8 cellular contexts compared by ENCODE assay signal in genomic region chr17:59754547-59754946, GRCh38. TPM values are rescaled to one million over a fixed set of nuclear protein-coding genes. Genes with fewer than 3 reads are reported as not detected.
DNase-seq lines count a peak whose midpoint lies in the region; ATAC-seq and TF ChIP-seq lines count a peak whose summit lies in the region.

No MANE protein-coding gene starts in this region.

- H3K9me3 ChIP-seq in PC-3 (ENCODE audit: low read length) (no peaks in the 10 kb centered on the region), breast epithelium (no peaks in the 10 kb centered on the region), aorta (ENCODE audit: control insufficient read depth, low read length) (no peaks in the 10 kb centered on the region), BE2C (0 out of 2 replicates have a peak, but pooled peaks cover 3% of the 10 kb centered on the region)

- H3F3A ChIP-seq in PC-3 (ENCODE audit: low read length, unreplicated experiment), result peaks cover 16% of the 10 kb centered on the region

- no peaks in the 10 kb centered on the region for H4K20me1 ChIP-seq in PC-3 (ENCODE audit: low read length)

- TF ChIP-seq CTCF in PC-3 (conservative IDR thresholded peaks at IDR 0.05; ENCODE audit: low read depth, low read length), result no peak
- TF ChIP-seq CTCF in breast epithelium (IDR thresholded peaks at IDR 0.05), result no peak
- TF ChIP-seq CTCF in BE2C (IDR thresholded peaks at IDR 0.05; ENCODE audit: low read depth, low read length), result no peak

- intact Hi-C loops in PC-3 (cut with micrococcal nuclease) (loop anchor here (1.0 kb wide), 2 partner anchors 32 to 75 kb away; no protein-coding TSS in a partner anchor), breast epithelium (cut with DNase I; ENCODE audit: low total_unique reads) (no loop called here), aorta (cut with DNase I) (no loop called here)

- no peaks in the 10 kb centered on the region for H3K9me2 ChIP-seq in PC-3 (replicated peaks; ENCODE audit: low read length)

- peak overlapping the region; percentile 79 for H3K4me2 ChIP-seq in PC-3 (ENCODE audit: low read length)

- DNase-seq in DMS53 treated with DMSO at 0.1 percent for 48 hours (lab: John Stamatoyannopoulos, UW; ENCODE audit: unreplicated experiment), result peak; percentile 63
- peak; percentile 99 for DNase-seq in PC-3
- DNase-seq in breast epithelium (ENCODE audit: low spot score in 2 of 2), result no peak
- DNase-seq in non-pigmented ciliary epithelial cell (ENCODE audit: low read depth), result peak; percentile 97
- DNase-seq in NCI-H82 (lab: John Stamatoyannopoulos, UW), result no peak
- DNase-seq in NCI-H1092 (lab: John Stamatoyannopoulos, UW), result no peak
- no peak for DNase-seq in aorta
- no peak for DNase-seq in BE2C

- CTCF ChIA-PET in PC-3 (lab: Charles Lee), result interaction anchor here (0.8 to 4.5 kb wide), 7 partner anchors 28 to 104 kb away, joined by 3 to 61 read pairs (median 4); no protein-coding TSS in a partner anchor

- H3K4me3 ChIP-seq in PC-3 (ENCODE audit: low read length), result peak overlapping the region; percentile 48
- H3K4me3 ChIP-seq in breast epithelium, result peak overlapping the region in 1 of 3 donors; percentile 15
- H3K4me3 ChIP-seq in aorta (ENCODE audit: low read length in 2 of 2), result no peak overlapping the region
- no peak overlapping the region for H3K4me3 ChIP-seq in BE2C (ENCODE audit: low read depth, low read length)

- ATAC-seq in PC-3 (peak; percentile 76), aorta (ENCODE audit: low FRiP score) (no peak)

- no TSS peak for BruUV-seq in PC-3 (replicated peaks; lab: Mats Ljungman, UMichigan)

- peaks cover 45% of the 10 kb centered on the region for H3K79me2 ChIP-seq in PC-3 (ENCODE audit: low read length)

- H2AFZ ChIP-seq in PC-3 (ENCODE audit: low read length), result no peak overlapping the region

- POLR2A ChIA-PET in PC-3 (lab: Charles Lee; ENCODE audit: unreplicated experiment), result interaction anchor here (0.6 to 2.8 kb wide), 9 partner anchors 26 to 105 kb away, joined by 3 to 110 read pairs (median 12); no protein-coding TSS in a partner anchor

- peak overlapping the region; percentile 82 for H3K9ac ChIP-seq in PC-3 (ENCODE audit: low read length)

- H3K36me3 ChIP-seq in PC-3 (ENCODE audit: low read depth, low read length) (peaks cover 7% of the 10 kb centered on the region), breast epithelium (no peaks in the 10 kb centered on the region), aorta (ENCODE audit: control insufficient read depth in 1 of 2, insufficient read depth in 2 of 2, low read length in 1 of 2) (no peaks in the 10 kb centered on the region), BE2C (peaks cover 13% of the 10 kb centered on the region)

- TF ChIP-seq POLR2A in breast epithelium (IDR thresholded peaks at IDR 0.05), result no peak

- H3K27ac ChIP-seq in PC-3 (ENCODE audit: low read length) (peak overlapping the region; percentile 95), breast epithelium (peak overlapping the region; percentile 63 to 71), aorta (ENCODE audit: low read depth in 1 of 2, low read length in 2 of 2) (no peak overlapping the region)

- H3K27me3 ChIP-seq in PC-3 (ENCODE audit: low read length) (no peaks in the 10 kb centered on the region), breast epithelium (no peaks in the 10 kb centered on the region), aorta (ENCODE audit: control insufficient read depth in 1 of 2, insufficient read depth in 2 of 2, low read length in 1 of 2) (no peaks in the 10 kb centered on the region), BE2C (no peaks in the 10 kb centered on the region)

- H3K4me1 ChIP-seq in PC-3 (ENCODE audit: insufficient read depth, low read length), result peaks cover 43% of the 10 kb centered on the region
- H3K4me1 ChIP-seq in breast epithelium, result peaks cover 0 to 14% of the 10 kb centered on the region in 2 donors
- H3K4me1 ChIP-seq in aorta (ENCODE audit: control insufficient read depth in 1 of 2, insufficient read depth in 2 of 2, low read length in 2 of 2), result peaks cover 2 to 4% of the 10 kb centered on the region in 2 donors
- H3K4me1 ChIP-seq in BE2C, result no peaks in the 10 kb centered on the region

RNA-seq across cellular contexts. Expression of gene VMP1, which starts 47.1 kb away (rescaled TPM):
- total RNA-seq in PC-3 (2014; rRNA removed), result 237 and 277 TPM in 2 replicates
- total RNA-seq in breast epithelium, result 100 to 1,000 TPM; 142 to 636 (median 489) TPM
- 100 to 1,000 TPM; 451 to 507 TPM for total RNA-seq in aorta
- polyA plus RNA-seq in aorta, result 100 to 1,000 TPM in 1 of 2 donors, 10 to 100 TPM in 1; 43.3 to 253 TPM
- 105 TPM for polyA plus RNA-seq in BE2C (2012; ENCODE audit: insufficient read depth, insufficient read length, low read depth)

RNA-seq across cellular contexts. Expression of gene PTRH2, which starts 47.3 kb away (rescaled TPM):
- 69.8 and 82.1 TPM in 2 replicates for total RNA-seq in PC-3 (2014; rRNA removed)
- total RNA-seq in breast epithelium, result 10 to 100 TPM; 21.0 to 27.7 (median 26.5) TPM
- 10 to 100 TPM; 14.8 to 19.6 TPM for total RNA-seq in aorta
- 10 to 100 TPM; 13.4 to 16.8 TPM for polyA plus RNA-seq in aorta
- 121 TPM for polyA plus RNA-seq in BE2C (2012; ENCODE audit: insufficient read depth, insufficient read length, low read depth)

Comparison
In these comparisons a context has a peak if more than half of its experiments do, and no peak if none do; other contexts are left out.
1. DNase-seq: peak in DMS53 treated with DMSO at 0.1 percent for 48 hours (single experiment), PC-3 (single experiment) and non-pigmented ciliary epithelial cell (single experiment); none in breast epithelium (0 of 2), NCI-H82 (single experiment), NCI-H1092 (single experiment), aorta (0 of 2) and BE2C (single experiment).
2. H3K27ac ChIP-seq: peak in PC-3 (single experiment) and breast epithelium (2 of 2); none in aorta (0 of 2).